32 cellular contexts compared by ENCODE assay signal in genomic region chr2:30396436-30397232, GRCh38.
"Had no signal": no experiment of that assay in that cellular context is flagged by ENCODE, and none has a peak within 500 bp of the region (broad histone marks: within the 10 kb centered on the region; RNA-seq: fewer than 3 reads in every experiment).

No MANE protein-coding gene starts in this region.

- H3K27me3 Mint-ChIP-seq: activated CD4-positive, alpha-beta memory T cell treated with anti-CD3 and anti-CD28 coated beads, Interleukin-2, amount 10 ng/mL, durations not matched to agents 7 days and 5 days; activated CD4-positive, alpha-beta T cell treated with anti-CD3 and anti-CD28 coated beads, Interleukin-2, amount 10 ng/mL, durations not matched to agents 7 days and 5 days; activated naive CD4-positive, alpha-beta T cell treated with anti-CD3 and anti-CD28 coated beads, Interleukin-2, amount 50 U/mL, for 24 hours; activated naive CD8-positive, alpha-beta T cell treated with anti-CD3 and anti-CD28 coated beads for 36 hours; activated naive CD8-positive, alpha-beta T cell treated with anti-CD3 and anti-CD28 coated beads, Interleukin-2, amount 50 U/mL, for 24 hours; activated T-cell treated with anti-CD3 and anti-CD28 coated beads, Interleukin-2, amount 50 U/mL, for 24 hours; activated T-helper 17 cell treated with anti-CD3 and anti-CD28 coated beads, Interleukin-2, amount 50 U/mL, for 72 hours; central memory CD8-positive, alpha-beta T cell had no signal

- H3K9me3 Mint-ChIP-seq: activated CD4-positive, alpha-beta memory T cell treated with anti-CD3 and anti-CD28 coated beads, Interleukin-2, amount 10 ng/mL, durations not matched to agents 7 days and 5 days; activated CD4-positive, alpha-beta T cell treated with anti-CD3 and anti-CD28 coated beads, Interleukin-2, amount 10 ng/mL, durations not matched to agents 7 days and 5 days; activated naive CD4-positive, alpha-beta T cell treated with anti-CD3 and anti-CD28 coated beads, Interleukin-2, amount 50 U/mL, for 24 hours; activated naive CD8-positive, alpha-beta T cell treated with anti-CD3 and anti-CD28 coated beads for 36 hours; activated naive CD8-positive, alpha-beta T cell treated with anti-CD3 and anti-CD28 coated beads, Interleukin-2, amount 50 U/mL, for 24 hours; activated T-cell treated with anti-CD3 and anti-CD28 coated beads, Interleukin-2, amount 50 U/mL, for 24 hours; activated T-helper 17 cell treated with anti-CD3 and anti-CD28 coated beads, Interleukin-2, amount 50 U/mL, for 72 hours; brain; central memory CD8-positive, alpha-beta T cell; dendritic cell treated with granulocyte-macrophage colony-stimulating factor and Interleukin-4, amounts not matched to agents 40 ng/mL and 50 ng/mL, for 4 days; endodermal cell; WTC11 had no signal

- ATAC-seq: activated naive CD8-positive, alpha-beta T cell treated with anti-CD3 and anti-CD28 coated beads, Interleukin-2, amount 50 U/mL, for 24 hours; activated T-helper 17 cell treated with anti-CD3 and anti-CD28 coated beads, Interleukin-2, amount 50 U/mL, for 72 hours; esophagus mucosa; heart left ventricle; WTC11 had no signal

- H3K36me3 ChIP-seq: adrenal gland, breast epithelium, heart left ventricle had no signal

- H3K27me3 ChIP-seq: adrenal gland, breast epithelium, dorsolateral prefrontal cortex, heart left ventricle had no signal

- DNase-seq: activated CD4-positive, alpha-beta memory T cell treated with anti-CD3 and anti-CD28 coated beads, Interleukin-2, amount 10 ng/mL, durations not matched to agents 7 days and 5 days; activated CD4-positive, alpha-beta T cell treated with anti-CD3 and anti-CD28 coated beads for 1 hour; activated CD4-positive, alpha-beta T cell treated with anti-CD3 and anti-CD28 coated beads for 4 hours; activated CD4-positive, alpha-beta T cell treated with anti-CD3 and anti-CD28 coated beads, Interleukin-2, amount 10 ng/mL, durations not matched to agents 7 days and 5 days; activated CD4-positive, alpha-beta T cell treated with anti-CD3 and anti-CD28 coated beads, Interleukin-2, amount 50 U/mL, for 4 hours; activated CD8-positive, alpha-beta memory T cell treated with anti-CD3 and anti-CD28 coated beads, Interleukin-2, amount 50 U/mL, for 48 hours; activated effector memory CD4-positive, alpha-beta T cell treated with Interleukin-2 at 50 U/mL for 16 hours; activated gamma-delta T cell treated with Interleukin-2 at 50 U/mL for 16 hours; activated naive CD4-positive, alpha-beta T cell treated with Interleukin-2 at 50 U/mL for 16 hours; activated naive CD8-positive, alpha-beta T cell treated with anti-CD3 and anti-CD28 coated beads for 36 hours; activated naive CD8-positive, alpha-beta T cell treated with anti-CD3 and anti-CD28 coated beads, Interleukin-2, amount 50 U/mL, for 24 hours; activated T-cell treated with anti-CD3 and anti-CD28 coated beads for 4 hours; activated T-cell treated with anti-CD3 and anti-CD28 coated beads, Interleukin-2, amount 50 U/mL, for 24 hours; adrenal gland; amygdala; aorta; dorsolateral prefrontal cortex; effector memory CD4-positive, alpha-beta T cell; endodermal cell; foreskin fibroblast; heart left ventricle; T-helper 2 cell had no signal

- FAIRE-seq: frontal cortex had no signal

- H3K4me3 ChIP-seq: adrenal gland, breast epithelium, coronary artery, dorsolateral prefrontal cortex, heart left ventricle had no signal

- H3K9me3 ChIP-seq: adrenal gland, breast epithelium, heart left ventricle had no signal

- H3K4me3 Mint-ChIP-seq: activated CD4-positive, alpha-beta memory T cell treated with anti-CD3 and anti-CD28 coated beads, Interleukin-2, amount 10 ng/mL, durations not matched to agents 7 days and 5 days; activated CD4-positive, alpha-beta T cell treated with anti-CD3 and anti-CD28 coated beads, Interleukin-2, amount 10 ng/mL, durations not matched to agents 7 days and 5 days; activated naive CD4-positive, alpha-beta T cell treated with anti-CD3 and anti-CD28 coated beads, Interleukin-2, amount 50 U/mL, for 24 hours; activated naive CD8-positive, alpha-beta T cell treated with anti-CD3 and anti-CD28 coated beads for 36 hours; activated naive CD8-positive, alpha-beta T cell treated with anti-CD3 and anti-CD28 coated beads, Interleukin-2, amount 50 U/mL, for 24 hours; activated T-cell treated with anti-CD3 and anti-CD28 coated beads, Interleukin-2, amount 50 U/mL, for 24 hours; activated T-helper 17 cell treated with anti-CD3 and anti-CD28 coated beads, Interleukin-2, amount 50 U/mL, for 72 hours; brain; central memory CD8-positive, alpha-beta T cell; dendritic cell treated with granulocyte-macrophage colony-stimulating factor and Interleukin-4, amounts not matched to agents 40 ng/mL and 50 ng/mL, for 4 days; endodermal cell; WTC11 had no signal

- H3K36me3 Mint-ChIP-seq: activated naive CD4-positive, alpha-beta T cell treated with anti-CD3 and anti-CD28 coated beads, Interleukin-2, amount 50 U/mL, for 24 hours; activated naive CD8-positive, alpha-beta T cell treated with anti-CD3 and anti-CD28 coated beads for 36 hours; brain; WTC11 had no signal

- H3K27ac ChIP-seq: adrenal gland, breast epithelium, coronary artery, dorsolateral prefrontal cortex, heart left ventricle had no signal

- H3K27ac Mint-ChIP-seq: activated CD4-positive, alpha-beta memory T cell treated with anti-CD3 and anti-CD28 coated beads, Interleukin-2, amount 10 ng/mL, durations not matched to agents 7 days and 5 days; activated CD4-positive, alpha-beta T cell treated with anti-CD3 and anti-CD28 coated beads, Interleukin-2, amount 10 ng/mL, durations not matched to agents 7 days and 5 days; activated naive CD4-positive, alpha-beta T cell treated with anti-CD3 and anti-CD28 coated beads, Interleukin-2, amount 50 U/mL, for 24 hours; activated naive CD8-positive, alpha-beta T cell treated with anti-CD3 and anti-CD28 coated beads for 36 hours; activated naive CD8-positive, alpha-beta T cell treated with anti-CD3 and anti-CD28 coated beads, Interleukin-2, amount 50 U/mL, for 24 hours; activated T-cell treated with anti-CD3 and anti-CD28 coated beads, Interleukin-2, amount 50 U/mL, for 24 hours; activated T-helper 17 cell treated with anti-CD3 and anti-CD28 coated beads, Interleukin-2, amount 50 U/mL, for 72 hours; brain; dendritic cell treated with granulocyte-macrophage colony-stimulating factor and Interleukin-4, amounts not matched to agents 40 ng/mL and 50 ng/mL, for 4 days; endodermal cell; WTC11 had no signal

- H3K4me1 ChIP-seq: adrenal gland, breast epithelium had no signal

- H3K4me1 Mint-ChIP-seq: activated CD4-positive, alpha-beta memory T cell treated with anti-CD3 and anti-CD28 coated beads, Interleukin-2, amount 10 ng/mL, durations not matched to agents 7 days and 5 days; activated CD4-positive, alpha-beta T cell treated with anti-CD3 and anti-CD28 coated beads, Interleukin-2, amount 10 ng/mL, durations not matched to agents 7 days and 5 days; activated naive CD8-positive, alpha-beta T cell treated with anti-CD3 and anti-CD28 coated beads for 36 hours; activated naive CD8-positive, alpha-beta T cell treated with anti-CD3 and anti-CD28 coated beads, Interleukin-2, amount 50 U/mL, for 24 hours; activated T-helper 17 cell treated with anti-CD3 and anti-CD28 coated beads, Interleukin-2, amount 50 U/mL, for 72 hours; central memory CD8-positive, alpha-beta T cell; endodermal cell; WTC11 had no signal
